ENCODE assay signal across 15 cellular contexts in the genomic region with DNA sequence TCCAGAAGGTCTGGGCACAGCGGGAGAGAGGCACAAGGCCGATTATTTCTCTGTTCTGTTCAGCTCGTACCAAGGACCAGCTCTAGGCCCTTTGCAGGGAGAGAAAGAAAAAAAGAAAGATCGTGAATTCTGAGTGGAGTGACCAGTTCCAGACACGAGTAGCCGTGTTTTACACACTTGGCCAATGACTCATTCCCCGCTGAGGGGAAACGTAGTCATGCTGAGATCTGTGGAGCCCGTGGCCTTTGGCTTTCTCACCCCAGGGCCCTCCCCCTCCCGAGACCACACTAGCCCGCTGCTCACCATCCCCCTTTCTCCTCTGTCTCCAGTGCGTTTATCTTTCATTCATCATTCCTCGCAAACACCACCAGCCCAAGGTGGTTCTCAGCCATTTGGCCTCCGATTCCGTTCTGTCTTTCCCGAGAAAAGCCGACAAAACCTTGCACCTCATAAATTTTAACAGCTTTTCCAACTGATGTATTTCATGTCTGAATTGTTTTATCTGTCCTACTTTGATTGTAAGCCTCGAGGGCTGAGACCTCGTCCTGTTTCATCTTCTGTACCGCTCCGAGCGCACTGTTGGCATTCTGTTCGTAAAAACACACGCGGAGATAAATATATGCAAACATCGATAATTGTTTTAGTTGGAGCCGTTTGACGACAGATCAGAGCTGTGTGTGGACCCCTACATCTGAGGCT.
DNase-seq lines count a peak whose midpoint lies in the region; ATAC-seq and TF ChIP-seq lines count a peak whose summit lies in the region.
"Had no signal": no experiment of that assay in that cellular context is flagged by ENCODE, and none has a peak within 500 bp of the region (broad histone marks: within the 10 kb centered on the region; RNA-seq: fewer than 3 reads in every experiment).

No MANE protein-coding gene starts in this region.

- H3K36me3 ChIP-seq in BJ (ENCODE audit: control insufficient read depth, insufficient read depth, low read length) = no peaks in the 10 kb centered on the region
- H3K36me3 ChIP-seq: WERI-Rb-1 had no signal

- no peak overlapping the region for H3K4me3 ChIP-seq in BJ (ENCODE audit: low read depth, low read length)
- no peak overlapping the region for H3K4me3 ChIP-seq in fibroblast of mammary gland (ENCODE audit: control insufficient read depth, low read depth, low read length)

- POLR2A ChIA-PET in BJ (lab: Charles Lee) = no interaction called here

- no peaks in the 10 kb centered on the region for H3K27me3 ChIP-seq in BJ (ENCODE audit: control insufficient read depth, insufficient read depth, low read length)

- CTCF ChIA-PET in BJ (lab: Yijun Ruan, JAX) = no interaction called here

- peak; percentile 78 for ATAC-seq in omental fat pad (ENCODE audit: low FRiP score)
- no peak for ATAC-seq in HG02763 (IDR thresholded peaks at IDR 0.05; ENCODE audit: unreplicated experiment)
- ATAC-seq: naive thymus-derived CD4-positive, alpha-beta T cell had no signal

- DNase-seq in BJ (ENCODE audit: low read depth) = peak; percentile 10
- peak; percentile 75 for DNase-seq in NCI-H226
- DNase-seq in fibroblast of mammary gland (ENCODE audit: low read depth) = peak; percentile 67
- no peak for DNase-seq in omental fat pad (ENCODE audit: low spot score)
- no peak for DNase-seq in SKM-1 treated with dmso at 0.1 percent for 144 hours (lab: John Stamatoyannopoulos, UW; ENCODE audit: unreplicated experiment)
- DNase-seq in cardiac septum (ENCODE audit: low spot score) = no peak
- DNase-seq in DMS79 (lab: John Stamatoyannopoulos, UW) = no peak
- DNase-seq: amygdala; CD8-positive, alpha-beta memory T cell; KG1; naive thymus-derived CD4-positive, alpha-beta T cell; NCI-H2081; stimulated activated CD8-positive, alpha-beta memory T cell treated with anti-CD3 and anti-CD28 coated beads, Interleukin-4, amount 100 ng/mL, for 48 hours; WERI-Rb-1 had no signal

- TF ChIP-seq CTCF in BJ (IDR thresholded peaks at IDR 0.05; ENCODE audit: insufficient read depth, low read depth, low read length) = no peak
- no peak for TF ChIP-seq CTCF in fibroblast of mammary gland (conservative IDR thresholded peaks at IDR 0.05; ENCODE audit: control insufficient read depth, insufficient read depth, low read depth, low read length)
- TF ChIP-seq CTCF in omental fat pad (IDR thresholded peaks at IDR 0.05) = no peak

- intact Hi-C loops in cardiac septum (cut with DNase I) = no loop called here

Comparison
In these comparisons a context has a peak if more than half of its experiments do, and no peak if none do; other contexts are left out.
1. DNase-seq: peak in BJ (single experiment), NCI-H226 (single experiment) and fibroblast of mammary gland (single experiment); none in omental fat pad (single experiment), SKM-1 treated with dmso at 0.1 percent for 144 hours (single experiment), cardiac septum (single experiment) and DMS79 (single experiment).